ENCODE assay signal across 1 cellular context in genomic region chr17:28372945-28373274, GRCh38.
TF ChIP-seq lines count a peak whose summit lies in the region.

No MANE protein-coding gene starts in this region.

TF ChIP-seq in H1, 55 proteins besides CTCF, POLR2A, EP300 and RAD21:
- TF ChIP-seq TEAD4 (IDR thresholded peaks at IDR 0.05; ENCODE audit: low read depth, low read length) (no peak), FOSL1 (IDR thresholded peaks at IDR 0.05; ENCODE audit: insufficient read depth, low read depth, low read length) (no peak), SP1 (IDR thresholded peaks at IDR 0.05; ENCODE audit: low read depth, low read length) (no peak), POU5F1 (IDR thresholded peaks at IDR 0.05; ENCODE audit: low read depth, low read length) (no peak), ASH2L (IDR thresholded peaks at IDR 0.05; ENCODE audit: low read length) (no peak), JUND (IDR thresholded peaks at IDR 0.05; ENCODE audit: low read length) (no peak)
TF ChIP-seq in H1: peak in this region for 0.
